ENCODE assay signal across 1 cellular context in the genomic region with DNA sequence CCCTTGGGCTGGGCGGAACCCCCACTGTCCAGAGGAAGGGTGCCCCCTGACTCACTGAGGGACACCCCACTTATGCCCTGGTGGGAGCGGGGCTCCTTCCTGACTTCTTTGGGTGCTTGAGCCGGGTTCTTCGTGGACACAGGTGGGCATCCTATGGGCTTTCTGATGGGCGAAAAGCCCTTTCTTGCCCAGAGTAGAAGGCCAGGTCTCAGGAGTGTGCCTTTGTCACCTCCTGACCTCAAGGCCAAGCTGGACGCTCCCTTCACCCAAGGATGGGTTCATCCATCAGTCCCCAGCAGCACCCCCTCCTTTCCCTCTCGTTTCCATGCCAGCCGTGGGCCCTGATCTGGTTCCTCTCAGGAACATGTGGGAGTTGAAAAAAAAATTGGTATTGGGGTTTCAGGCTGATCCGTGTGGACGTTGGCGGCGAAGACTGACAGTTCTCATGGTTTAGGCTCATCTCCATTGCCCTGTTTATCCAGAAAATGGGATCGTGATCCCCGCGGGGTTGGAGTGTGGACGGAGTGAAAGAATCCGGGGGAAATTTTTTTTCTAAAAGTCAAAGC.
TF ChIP-seq lines count a peak whose summit lies in the region.

No MANE protein-coding gene starts in this region.

TF ChIP-seq in HCT116, 20 proteins besides CTCF, POLR2A, EP300 and RAD21 (continued from another document):
- TF ChIP-seq, protein P1, sequence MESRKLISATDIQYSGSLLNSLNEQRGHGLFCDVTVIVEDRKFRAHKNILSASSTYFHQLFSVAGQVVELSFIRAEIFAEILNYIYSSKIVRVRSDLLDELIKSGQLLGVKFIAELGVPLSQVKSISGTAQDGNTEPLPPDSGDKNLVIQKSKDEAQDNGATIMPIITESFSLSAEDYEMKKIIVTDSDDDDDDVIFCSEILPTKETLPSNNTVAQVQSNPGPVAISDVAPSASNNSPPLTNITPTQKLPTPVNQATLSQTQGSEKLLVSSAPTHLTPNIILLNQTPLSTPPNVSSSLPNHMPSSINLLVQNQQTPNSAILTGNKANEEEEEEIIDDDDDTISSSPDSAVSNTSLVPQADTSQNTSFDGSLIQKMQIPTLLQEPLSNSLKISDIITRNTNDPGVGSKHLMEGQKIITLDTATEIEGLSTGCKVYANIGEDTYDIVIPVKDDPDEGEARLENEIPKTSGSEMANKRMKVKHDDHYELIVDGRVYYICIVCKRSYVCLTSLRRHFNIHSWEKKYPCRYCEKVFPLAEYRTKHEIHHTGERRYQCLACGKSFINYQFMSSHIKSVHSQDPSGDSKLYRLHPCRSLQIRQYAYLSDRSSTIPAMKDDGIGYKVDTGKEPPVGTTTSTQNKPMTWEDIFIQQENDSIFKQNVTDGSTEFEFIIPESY (IDR thresholded peaks at IDR 0.05; ENCODE audit: extremely low read depth, insufficient replicate concordance, low read length): no peak
- no peak for TF ChIP-seq CEBPB (IDR thresholded peaks at IDR 0.05; ENCODE audit: low read depth)
- TF ChIP-seq SP1 (IDR thresholded peaks at IDR 0.05; ENCODE audit: low read depth): no peak
